Comparison of ENCODE assay signal across 8 cellular contexts in genomic region chr11:93236741-93237675, GRCh38. TPM values are rescaled to one million over a fixed set of nuclear protein-coding genes. Genes with fewer than 3 reads are reported as not detected.
DNase-seq lines count a peak whose midpoint lies in the region; ATAC-seq and TF ChIP-seq lines count a peak whose summit lies in the region.

No MANE protein-coding gene starts in this region.

- ATAC-seq in GM19023 (IDR thresholded peaks at IDR 0.05; ENCODE audit: unreplicated experiment), result peak; percentile 47
- ATAC-seq in HG03469 (IDR thresholded peaks at IDR 0.05; ENCODE audit: unreplicated experiment), result peak; percentile 43

- H3K36me3 ChIP-seq in ovary, result no peaks in the 10 kb centered on the region

- intact Hi-C loops in ovary (cut with DNase I), result loop anchor here in 2 of 4 donors (5.0 to 10.0 kb wide), 2 partner anchors 305 to 308 kb away; partner anchors contain the start of gene SMCO4 (in 2 of the 2)

- no peak overlapping the region for H3K4me3 ChIP-seq in ovary

- whole genome bisulfite sequencing in ovary, 3 donors, result 18 to 27% (median 22%) methylated on average over 10 of the region's 10 CpGs

- H3K27ac ChIP-seq in ovary, result no peak overlapping the region

- no peaks in the 10 kb centered on the region for H3K4me1 ChIP-seq in ovary (ENCODE audit: insufficient read depth)

- TF ChIP-seq EP300 in ovary (IDR thresholded peaks at IDR 0.05), result no peak

- H3K9me3 ChIP-seq in ovary, result no peaks in the 10 kb centered on the region

- H3K27me3 ChIP-seq in ovary, result no peaks in the 10 kb centered on the region

- DNase-seq in D341Med (ENCODE audit: low spot score), result peak; percentile 52
- peak; percentile 36 for DNase-seq in RPMI7951 (ENCODE audit: low read depth)
- peak; percentile 53 for DNase-seq in fibroblast of peridontal ligament (ENCODE audit: extremely low read depth)
- DNase-seq in ovary, result peak in 3 of 5 donors; percentile 15 to 32 (median 21)
- DNase-seq in activated T-cell treated with anti-CD3 and anti-CD28 coated beads, Interleukin-2, amount 50 U/mL, for 48 hours, result no peak
- DNase-seq in C1 segment of cervical spinal cord (lab: John Stamatoyannopoulos, UW), result no peak

- TF ChIP-seq CTCF in ovary (IDR thresholded peaks at IDR 0.05), result peak in 1 of 3 donors; percentile 46

- no peak for TF ChIP-seq POLR2A in ovary (IDR thresholded peaks at IDR 0.05)

RNA-seq across cellular contexts. Expression of gene SLC36A4, which starts 39.2 kb away (rescaled TPM):
- 6.7 and 16.7 TPM in 2 replicates for total RNA-seq in RPMI7951 (2014; rRNA removed; shearing (Covaris generic))
- total RNA-seq in ovary, result 10 to 100 TPM; 11.6 to 23.9 (median 14.0) TPM
- polyA plus RNA-seq in ovary, result 10 to 100 TPM in 1 of 2 donors, 1 to 10 TPM in 1; 6.4 to 11.4 TPM

Comparison
In these comparisons a context has a peak if more than half of its experiments do, and no peak if none do; other contexts are left out.
1. DNase-seq: peak in D341Med (single experiment), RPMI7951 (single experiment), fibroblast of peridontal ligament (single experiment) and ovary (3 of 5); none in activated T-cell treated with anti-CD3 and anti-CD28 coated beads, Interleukin-2, amount 50 U/mL, for 48 hours (0 of 2) and C1 segment of cervical spinal cord (0 of 14).